In genomic region chr5:179023528-179024189, GRCh38 we compare ENCODE assay signal across 8 cellular contexts.
DNase-seq lines count a peak whose midpoint lies in the region; ATAC-seq and TF ChIP-seq lines count a peak whose summit lies in the region.

ZNF879 (plus strand) TSS chr5:179023804; CDS start chr5:179025005, 1,201 bp downstream.

- DNase-seq in AG08396 (ENCODE audit: low spot score) = peak; percentile 97
- DNase-seq in HUDEP-2 (lab: John Stamatoyannopoulos, UW; ENCODE audit: unreplicated experiment in 76 of 76) = peak in 63 of 76 experiments; percentile 2 to 91 (median 81)
- DNase-seq in SIG-M5 treated with dmso at 0.1 percent for 504 hours (lab: John Stamatoyannopoulos, UW; ENCODE audit: unreplicated experiment) = peak; percentile 93
- DNase-seq in activated naive CD4-positive, alpha-beta T cell (lab: John Stamatoyannopoulos, UW) = peak; percentile 87 to 93 (median 90)
- peak; percentile 95 to 98 for DNase-seq in foreskin fibroblast
- DNase-seq in stimulated activated naive CD4-positive, alpha-beta T cell (lab: John Stamatoyannopoulos, UW) = peak; percentile 91 to 95 (median 92)

- peaks cover 5% of the 10 kb centered on the region for H3K4me1 Mint-ChIP-seq in nephron

- H3K27ac Mint-ChIP-seq in nephron = peak within 1 kb of the TSS; percentile 62 to 83 (median 73)

- H3K27me3 Mint-ChIP-seq in nephron (ENCODE audit: low read depth) = peaks cover 3% of the 10 kb centered on the region

- TF ChIP-seq CTCF in foreskin fibroblast (IDR thresholded peaks at IDR 0.05; ENCODE audit: low read depth, low read length) (no peak), nephron (IDR thresholded peaks at IDR 0.05; ENCODE audit: unreplicated experiment in 3 of 3) (no peak)

- H3K4me3 Mint-ChIP-seq in nephron = peak within 1 kb of the TSS; percentile 92 to 97 (median 95)

- H3K36me3 Mint-ChIP-seq in nephron (ENCODE audit: low read depth) = peaks cover 48% of the 10 kb centered on the region

- peaks cover 44% of the 10 kb centered on the region for H3K9me3 Mint-ChIP-seq in nephron

- peak within 1 kb of the TSS; percentile 58 to 75 for H3K4me3 ChIP-seq in foreskin fibroblast (ENCODE audit: low read depth in 1 of 2, low read length in 2 of 2)

- peak; percentile 86 for ATAC-seq in GM19438 (IDR thresholded peaks at IDR 0.05; ENCODE audit: low read depth, unreplicated experiment)

Comparison
In these comparisons a context has a peak if more than half of its experiments do, and no peak if none do; other contexts are left out.
1. Peak in every context shown above with its lines: DNase-seq, ATAC-seq and H3K4me3 ChIP-seq.